In the genomic region with DNA sequence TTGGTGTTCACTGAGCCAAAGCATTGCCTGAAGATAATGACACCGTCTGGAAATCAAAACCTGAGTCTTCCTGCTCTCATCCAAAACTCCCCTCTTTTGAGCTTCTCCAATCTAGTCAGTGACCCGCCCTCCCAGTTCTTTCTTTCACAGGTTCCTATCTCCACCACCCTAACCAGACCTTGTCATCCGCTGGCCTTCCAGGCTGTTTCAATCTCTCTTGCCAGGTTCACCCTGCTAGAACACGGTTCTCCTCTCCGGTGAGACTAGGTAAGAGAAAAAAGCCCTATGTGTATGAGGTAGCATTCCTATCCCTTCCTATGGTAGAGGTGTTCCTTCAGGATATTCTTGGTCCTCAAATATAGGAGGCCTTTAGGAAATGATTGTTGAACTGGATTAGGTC, we compare ENCODE assay signal across 13 cellular contexts. TPM values are rescaled to one million over a fixed set of nuclear protein-coding genes. Genes with fewer than 3 reads are reported as not detected.
DNase-seq lines count a peak whose midpoint lies in the region; ATAC-seq, FAIRE-seq and TF ChIP-seq lines count a peak whose summit lies in the region.
"Had no signal": no experiment of that assay in that cellular context is flagged by ENCODE, and none has a peak within 500 bp of the region (broad histone marks: within the 10 kb centered on the region; RNA-seq: fewer than 3 reads in every experiment).

No MANE protein-coding gene starts in this region.

- ATAC-seq in stimulated activated naive CD8-positive, alpha-beta T cell treated with anti-CD3 and anti-CD28 coated beads, Interleukin-15, amount 100 ng/mL, for 72 hours: no peak
- no peak for ATAC-seq in GM12878

- no peak for TF ChIP-seq POLR2A in GM12878 (IDR thresholded peaks at IDR 0.05; ENCODE audit: low read depth, low read length)

- peaks cover 29% of the 10 kb centered on the region for H3K36me3 Mint-ChIP-seq in stimulated activated naive CD8-positive, alpha-beta T cell treated with anti-CD3 and anti-CD28 coated beads, Interleukin-15, Interleukin-2, amounts not matched to agents 100 ng/mL and 50 ng/mL, for 24 hours (ENCODE audit: low read depth)

- TF ChIP-seq EP300 in GM12878 (IDR thresholded peaks at IDR 0.05; ENCODE audit: borderline replicate concordance in 1 of 2, control insufficient read depth in 1 of 2, low read depth in 2 of 2, low read length in 2 of 2): no peak

- no peak for DNase-seq in stimulated activated naive CD8-positive, alpha-beta T cell treated with anti-CD3 and anti-CD28 coated beads, Interleukin-15, amount 100 ng/mL, for 72 hours
- DNase-seq in GM12878 (ENCODE audit: low read depth, low spot score) (no peak), DMS79 treated with DMSO at 0.1 percent for 48 hours (lab: John Stamatoyannopoulos, UW) (no peak), GM03348 (ENCODE audit: low spot score) (no peak), EL (no peak)
- DNase-seq: amniotic stem cell; NCI-H187 treated with DMSO at 0.1 percent for 48 hours; stimulated activated CD4-positive, alpha-beta T cell treated with anti-CD3 and anti-CD28 coated beads, Interleukin-2, amount 100 ng/mL, for 48 hours; T-helper 9 cell had no signal

- TF ChIP-seq CTCF in GM12878 (IDR thresholded peaks at IDR 0.05 in 2 of 3, conservative IDR thresholded peaks at IDR 0.05 in 1 of 3; ENCODE audit: control insufficient read depth in 2 of 3, extremely low read depth in 1 of 3, insufficient read depth in 1 of 3, low read depth in 3 of 3, low read length in 3 of 3): no peak

- TF ChIP-seq RAD21 in GM12878 (IDR thresholded peaks at IDR 0.05; ENCODE audit: insufficient read depth, low read depth, low read length): no peak

- no peak overlapping the region for H2AFZ ChIP-seq in GM12878 (ENCODE audit: control insufficient read depth, low read depth, low read length)

- H3K9ac ChIP-seq in GM12878 (ENCODE audit: control insufficient read depth, insufficient read depth, low read length): no peak overlapping the region

- H3K9me3 ChIP-seq in GM12878 (replicated peaks; ENCODE audit: control insufficient read depth, insufficient read depth, low read length) (no peaks in the 10 kb centered on the region), mesodermal cell (ENCODE audit: control insufficient read depth, low read length) (no peaks in the 10 kb centered on the region)

- in situ Hi-C loops in GM12878 (cut with MboI): no loop called here

- H3K27me3 Mint-ChIP-seq in stimulated activated naive CD8-positive, alpha-beta T cell treated with anti-CD3 and anti-CD28 coated beads, Interleukin-15, Interleukin-2, amounts not matched to agents 100 ng/mL and 50 ng/mL, for 24 hours: no peaks in the 10 kb centered on the region
- no peaks in the 10 kb centered on the region for H3K27me3 Mint-ChIP-seq in stimulated activated naive CD8-positive, alpha-beta T cell treated with anti-CD3 and anti-CD28 coated beads, Interleukin-15, amount 100 ng/mL, for 72 hours

- peak overlapping the region; percentile 43 for H3K27ac Mint-ChIP-seq in stimulated activated naive CD8-positive, alpha-beta T cell treated with anti-CD3 and anti-CD28 coated beads, Interleukin-15, Interleukin-2, amounts not matched to agents 100 ng/mL and 50 ng/mL, for 24 hours
- no peak overlapping the region for H3K27ac Mint-ChIP-seq in stimulated activated naive CD8-positive, alpha-beta T cell treated with anti-CD3 and anti-CD28 coated beads, Interleukin-15, amount 100 ng/mL, for 72 hours

- H3K36me3 ChIP-seq in GM12878 (ENCODE audit: control insufficient read depth in 2 of 2, insufficient read depth in 2 of 2, low read length in 1 of 2) (peaks cover 0 to 6% of the 10 kb centered on the region in 2 experiments; a peak in 3 of 4 replicates), mesodermal cell (ENCODE audit: control insufficient read depth, insufficient read depth, low read length) (no peaks in the 10 kb centered on the region)

- FAIRE-seq in GM12878 (lab: Jason Lieb, UNC): no peak
- FAIRE-seq: H54 had no signal

- peaks cover 100% of the 10 kb centered on the region for H3K79me2 ChIP-seq in GM12878 (ENCODE audit: control insufficient read depth, insufficient read depth, low read length)

- 92% methylated on average over 5 of the region's 5 CpGs for WGBS in GM12878 (ENCODE audit: insufficient coverage, insufficient replicate concordance, low lambda C conversion rate, missing lambda C conversion rate)
- 70 to 100% methylated on average over 2 of the region's 5 CpGs for WGBS in mesodermal cell (ENCODE audit: insufficient coverage in 2 of 2), 2 experiments

- H3K9me3 Mint-ChIP-seq in stimulated activated naive CD8-positive, alpha-beta T cell treated with anti-CD3 and anti-CD28 coated beads, Interleukin-15, Interleukin-2, amounts not matched to agents 100 ng/mL and 50 ng/mL, for 24 hours: no peaks in the 10 kb centered on the region
- H3K9me3 Mint-ChIP-seq in stimulated activated naive CD8-positive, alpha-beta T cell treated with anti-CD3 and anti-CD28 coated beads, Interleukin-15, amount 100 ng/mL, for 72 hours: no peaks in the 10 kb centered on the region

- peaks cover 100% of the 10 kb centered on the region for H3K4me1 Mint-ChIP-seq in stimulated activated naive CD8-positive, alpha-beta T cell treated with anti-CD3 and anti-CD28 coated beads, Interleukin-15, Interleukin-2, amounts not matched to agents 100 ng/mL and 50 ng/mL, for 24 hours (ENCODE audit: low read depth)
- H3K4me1 Mint-ChIP-seq in stimulated activated naive CD8-positive, alpha-beta T cell treated with anti-CD3 and anti-CD28 coated beads, Interleukin-15, amount 100 ng/mL, for 72 hours: peaks cover 100% of the 10 kb centered on the region

- H3K4me3 ChIP-seq in GM12878 (no peak overlapping the region), mesodermal cell (ENCODE audit: extremely low read depth, insufficient read depth, low read length, poor library complexity, severe bottlenecking) (no peak overlapping the region)

- intact Hi-C loops in GM12878 (cut with micrococcal nuclease; ENCODE audit: unreplicated experiment): no loop called here

- RAD21 ChIA-PET in GM12878 (lab: Charles Lee; ENCODE audit: unreplicated experiment): interaction anchor here (0.7 to 4.3 kb wide), 4 partner anchors 15 to 40 kb away, joined by 3 to 59 read pairs (median 5); a partner anchor contains a TSS

- peaks cover 90% of the 10 kb centered on the region for H3K4me1 ChIP-seq in GM12878 (ENCODE audit: control insufficient read depth, insufficient read depth, low read length)
- peaks cover 32% of the 10 kb centered on the region for H3K4me1 ChIP-seq in mesodermal cell (ENCODE audit: control insufficient read depth, insufficient read depth, low read length, poor library complexity, severe bottlenecking)

- no peaks in the 10 kb centered on the region for H3K27me3 ChIP-seq in GM12878 (replicated peaks in 1 of 2; ENCODE audit: control insufficient read depth in 2 of 2, insufficient read depth in 2 of 2, low read length in 1 of 2)

- no peak overlapping the region for H3K4me3 Mint-ChIP-seq in stimulated activated naive CD8-positive, alpha-beta T cell treated with anti-CD3 and anti-CD28 coated beads, Interleukin-15, Interleukin-2, amounts not matched to agents 100 ng/mL and 50 ng/mL, for 24 hours
- H3K4me3 Mint-ChIP-seq in stimulated activated naive CD8-positive, alpha-beta T cell treated with anti-CD3 and anti-CD28 coated beads, Interleukin-15, amount 100 ng/mL, for 72 hours: no peak overlapping the region

- BruUV-seq in GM12878 (replicated peaks; lab: Mats Ljungman, UMichigan): no TSS peak

- SMC1A ChIA-PET in GM12878 (lab: Charles Lee; ENCODE audit: uncharacterized antibody, unreplicated experiment): interaction anchor here (0.6 to 17.8 kb wide), 6 partner anchors 7 to 124 kb away, joined by 3 to 336 read pairs (median 32); no protein-coding TSS in a partner anchor

- POLR2A ChIA-PET in GM12878 (lab: Charles Lee): interaction anchor here (0.7 to 8.7 kb wide), 4 partner anchors 17 to 1849 kb away, joined by 3 to 88 read pairs (median 22); no protein-coding TSS in a partner anchor

- no peaks in the 10 kb centered on the region for H4K20me1 ChIP-seq in GM12878 (ENCODE audit: control insufficient read depth, insufficient read depth)

- CTCF ChIA-PET in GM12878 (lab: Yijun Ruan, JAX): interaction anchor here (0.6 to 1.4 kb wide), 7 partner anchors 13 to 1497 kb away, joined by 3 to 5 read pairs (median 3); no protein-coding TSS in a partner anchor

- H3K27ac ChIP-seq in GM12878 (ENCODE audit: control insufficient read depth, insufficient read depth): no peak overlapping the region; the same call in 1 of the 2 replicates
- H3K27ac ChIP-seq in mesodermal cell (ENCODE audit: low read depth, low read length, severe bottlenecking): peak overlapping the region; percentile 30

- peak overlapping the region; percentile 13; the same call in 1 of the 2 replicates for H3K4me2 ChIP-seq in GM12878 (ENCODE audit: control insufficient read depth, insufficient read depth)

RNA-seq across cellular contexts. Expression of a gene that starts 21.4 kb away (rescaled TPM):
- total RNA-seq in GM12878 (2013; cell fraction: nucleolus; rRNA removed): 59.8 and 61.3 TPM in 2 replicates
- total RNA-seq in GM12878 (2014; rRNA removed) (6.9 and 8.3 TPM in 2 replicates), GM12878 (2014; rRNA removed; fragmentation: Illumina TruSeq; extraction: Trizol) (11.0 and 11.1 TPM in 2 replicates), GM12878 (2021) (39.8 and 40.1 TPM in 2 replicates)
- polyA plus RNA-seq in GM12878 (2011; ENCODE audit: low read depth): 18.4 TPM
- polyA plus RNA-seq in GM12878 (2011; rRNA removed) (11.3 and 16.7 TPM in 2 replicates), GM12878 (2014; fragmentation: Illumina TruSeq; extraction: Trizol) (19.4 and 23.7 TPM in 2 replicates), GM12878 (2014; fragmentation: Nextera tagmentation; extraction: Ambion mirVana) (1 to 10 TPM; 6.6 to 9.4 TPM), GM12878 (2014; rRNA removed) (25.8 and 31.1 TPM in 2 replicates), GM12878 (2016; fragmentation: Nextera tagmentation; extraction: Ambion mirVana) (10 to 100 TPM; 27.1 to 33.7 TPM)
- 13.8 and 14.1 TPM in 2 replicates for polyA plus RNA-seq in GM12878 (2011; cell fraction: cytosol; rRNA removed)
- polyA plus RNA-seq in GM12878 (2011; cell fraction: nucleus; rRNA removed): 38.9 and 46.9 TPM in 2 replicates
- 23.6 and 27.7 TPM in 2 replicates for polyA plus RNA-seq in GM12878 (2012)
- 17.6 and 19.5 TPM in 2 replicates for polyA minus RNA-seq in GM12878 (2011; rRNA and poly(A)+ RNA removed)
- polyA minus RNA-seq in GM12878 (2011; cell fraction: cytosol; rRNA and poly(A)+ RNA removed): 5.1 and 5.6 TPM in 2 replicates
- 14.9 and 32.6 TPM in 2 replicates for polyA minus RNA-seq in GM12878 (2011; cell fraction: nucleus; rRNA and poly(A)+ RNA removed)
- 11.4 TPM for polyA plus RNA-seq in mesodermal cell (2013, experiment 1 of 2)
- polyA plus RNA-seq in mesodermal cell (2013, experiment 2 of 2): 9.3 TPM

RNA-seq across cellular contexts. Expression of a gene that starts 58.1 kb away (rescaled TPM):
- total RNA-seq in GM12878 (2013; cell fraction: nucleolus; rRNA removed): not detected in 2 replicates
- total RNA-seq in GM12878 (2014; rRNA removed): not detected in 2 replicates
- total RNA-seq in GM12878 (2014; rRNA removed; fragmentation: Illumina TruSeq; extraction: Trizol): not detected in 2 replicates
- not detected in 2 replicates for total RNA-seq in GM12878 (2021)
- not detected for polyA plus RNA-seq in GM12878 (2011; ENCODE audit: low read depth)
- not detected in 2 replicates for polyA plus RNA-seq in GM12878 (2011; rRNA removed)
- not detected in 2 replicates for polyA plus RNA-seq in GM12878 (2011; cell fraction: cytosol; rRNA removed)
- not detected in 2 replicates for polyA plus RNA-seq in GM12878 (2011; cell fraction: nucleus; rRNA removed)
- not detected in 2 replicates for polyA plus RNA-seq in GM12878 (2012)
- polyA plus RNA-seq in GM12878 (2014; fragmentation: Illumina TruSeq; extraction: Trizol): not detected in 2 replicates
- not detected for polyA plus RNA-seq in GM12878 (2014; fragmentation: Nextera tagmentation; extraction: Ambion mirVana)
- polyA plus RNA-seq in GM12878 (2014; rRNA removed): not detected in 2 replicates
- not detected for polyA plus RNA-seq in GM12878 (2016; fragmentation: Nextera tagmentation; extraction: Ambion mirVana)
- not detected in 2 replicates for polyA minus RNA-seq in GM12878 (2011; rRNA and poly(A)+ RNA removed)
- not detected in 2 replicates for polyA minus RNA-seq in GM12878 (2011; cell fraction: cytosol; rRNA and poly(A)+ RNA removed)
- not detected in 2 replicates for polyA minus RNA-seq in GM12878 (2011; cell fraction: nucleus; rRNA and poly(A)+ RNA removed)
- polyA plus RNA-seq in mesodermal cell (2013, experiment 1 of 2): 0.07 TPM
- not detected for polyA plus RNA-seq in mesodermal cell (2013, experiment 2 of 2)
- total RNA-seq: renal cortical epithelial cell had no signal
